2 cellular contexts compared by ENCODE assay signal in the genomic region with DNA sequence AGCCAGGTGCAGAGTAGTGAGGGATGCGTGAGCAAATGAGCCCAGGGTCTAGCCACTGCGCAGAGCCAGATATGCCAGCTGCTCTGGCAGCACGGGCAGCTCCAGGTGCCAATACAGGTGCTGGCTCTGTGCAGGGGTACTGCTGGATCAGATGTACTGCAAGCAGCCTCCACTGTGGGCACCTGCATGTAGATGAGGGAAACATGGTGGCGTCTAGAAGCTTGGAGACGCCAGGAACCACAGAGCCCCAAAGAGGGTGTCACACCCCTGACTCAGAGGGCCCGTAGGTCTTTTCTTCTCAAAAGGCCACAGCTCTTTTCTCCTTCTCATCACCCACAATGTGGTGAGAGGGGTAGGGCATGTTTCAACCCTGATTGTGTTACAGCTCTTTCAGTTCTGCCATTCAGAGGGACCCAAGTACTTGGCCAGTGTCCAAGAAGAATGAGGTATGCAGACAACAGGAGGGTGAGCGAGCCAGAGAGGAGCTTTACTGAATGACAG.
TF ChIP-seq lines count a peak whose summit lies in the region.

No MANE protein-coding gene starts in this region.

TF ChIP-seq in GM23338, 12 proteins besides CTCF, POLR2A, EP300 and RAD21 (continued from another document):
- TF ChIP-seq, protein P1, sequence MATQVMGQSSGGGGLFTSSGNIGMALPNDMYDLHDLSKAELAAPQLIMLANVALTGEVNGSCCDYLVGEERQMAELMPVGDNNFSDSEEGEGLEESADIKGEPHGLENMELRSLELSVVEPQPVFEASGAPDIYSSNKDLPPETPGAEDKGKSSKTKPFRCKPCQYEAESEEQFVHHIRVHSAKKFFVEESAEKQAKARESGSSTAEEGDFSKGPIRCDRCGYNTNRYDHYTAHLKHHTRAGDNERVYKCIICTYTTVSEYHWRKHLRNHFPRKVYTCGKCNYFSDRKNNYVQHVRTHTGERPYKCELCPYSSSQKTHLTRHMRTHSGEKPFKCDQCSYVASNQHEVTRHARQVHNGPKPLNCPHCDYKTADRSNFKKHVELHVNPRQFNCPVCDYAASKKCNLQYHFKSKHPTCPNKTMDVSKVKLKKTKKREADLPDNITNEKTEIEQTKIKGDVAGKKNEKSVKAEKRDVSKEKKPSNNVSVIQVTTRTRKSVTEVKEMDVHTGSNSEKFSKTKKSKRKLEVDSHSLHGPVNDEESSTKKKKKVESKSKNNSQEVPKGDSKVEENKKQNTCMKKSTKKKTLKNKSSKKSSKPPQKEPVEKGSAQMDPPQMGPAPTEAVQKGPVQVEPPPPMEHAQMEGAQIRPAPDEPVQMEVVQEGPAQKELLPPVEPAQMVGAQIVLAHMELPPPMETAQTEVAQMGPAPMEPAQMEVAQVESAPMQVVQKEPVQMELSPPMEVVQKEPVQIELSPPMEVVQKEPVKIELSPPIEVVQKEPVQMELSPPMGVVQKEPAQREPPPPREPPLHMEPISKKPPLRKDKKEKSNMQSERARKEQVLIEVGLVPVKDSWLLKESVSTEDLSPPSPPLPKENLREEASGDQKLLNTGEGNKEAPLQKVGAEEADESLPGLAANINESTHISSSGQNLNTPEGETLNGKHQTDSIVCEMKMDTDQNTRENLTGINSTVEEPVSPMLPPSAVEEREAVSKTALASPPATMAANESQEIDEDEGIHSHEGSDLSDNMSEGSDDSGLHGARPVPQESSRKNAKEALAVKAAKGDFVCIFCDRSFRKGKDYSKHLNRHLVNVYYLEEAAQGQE (IDR thresholded peaks at IDR 0.05; ENCODE audit: unreplicated experiment), result no peak
- no peak for TF ChIP-seq ZNF114 (CRISPR knock-in tag; IDR thresholded peaks at IDR 0.05)
- no peak for TF ChIP-seq ZNF462 (CRISPR knock-in tag; IDR thresholded peaks at IDR 0.05)
- TF ChIP-seq ZNF331 (CRISPR knock-in tag; IDR thresholded peaks at IDR 0.05; ENCODE audit: low read depth), result no peak
- TF ChIP-seq JUNB (IDR thresholded peaks at IDR 0.05; ENCODE audit: unreplicated experiment), result no peak
- no peak for TF ChIP-seq STAT1 (IDR thresholded peaks at IDR 0.05; ENCODE audit: unreplicated experiment)
- TF ChIP-seq EZH2 (IDR thresholded peaks at IDR 0.05; ENCODE audit: low read depth, unreplicated experiment), result no peak
- TF ChIP-seq EZH2phosphoT487 (IDR thresholded peaks at IDR 0.05; ENCODE audit: unreplicated experiment), result no peak
- no peak for TF ChIP-seq NANOG (IDR thresholded peaks at IDR 0.05; ENCODE audit: borderline replicate concordance)

TF ChIP-seq in SK-N-SH treated with all-trans-retinoic acid at 6 μM for 48 hours, 23 proteins besides CTCF, POLR2A, EP300 and RAD21 (continued from another document):
- TF ChIP-seq POU6F1 (CRISPR knock-in tag; IDR thresholded peaks at IDR 0.05; ENCODE audit: borderline replicate concordance, low read depth) (no peak), ISL1 (CRISPR knock-in tag; IDR thresholded peaks at IDR 0.05) (no peak), ESRRG (CRISPR knock-in tag; IDR thresholded peaks at IDR 0.05) (no peak)
